31 cellular contexts compared by ENCODE assay signal in genomic region chr10:1372212-1372611, GRCh38.
DNase-seq lines count a peak whose midpoint lies in the region; ATAC-seq, FAIRE-seq and TF ChIP-seq lines count a peak whose summit lies in the region.
"Had no signal": no experiment of that assay in that cellular context is flagged by ENCODE, and none has a peak within 500 bp of the region (broad histone marks: within the 10 kb centered on the region; RNA-seq: fewer than 3 reads in every experiment).

No MANE protein-coding gene starts in this region.

- no peak for FAIRE-seq in pancreas (lab: Jason Lieb, UNC)
- FAIRE-seq: G401.6, GM12891 had no signal

- peaks cover 6% of the 10 kb centered on the region for H3K36me3 Mint-ChIP-seq in Caco-2 (ENCODE audit: insufficient read depth, unreplicated experiment)
- no peaks in the 10 kb centered on the region for H3K36me3 Mint-ChIP-seq in nephron progenitor cell (ENCODE audit: low read depth)
- no peaks in the 10 kb centered on the region for H3K36me3 Mint-ChIP-seq in CD8-positive, alpha-beta memory T cell
- H3K36me3 Mint-ChIP-seq: activated CD4-positive, alpha-beta memory T cell treated with anti-CD3 and anti-CD28 coated beads for 36 hours; activated naive CD8-positive, alpha-beta T cell treated with anti-CD3 and anti-CD28 coated beads for 36 hours; CD4-positive, CD25-positive, alpha-beta regulatory T cell; stimulated activated naive B cell treated with anti-CD40 and anti-IgM and Interleukin-4, amounts not matched to agents 10 μg/mL and 1 μg/mL and 100 μg/mL, for 72 hours had no signal

- DNase-seq in Caco-2 (no peak), H7 (peak; percentile 39), OCI-LY7 (ENCODE audit: low spot score) (peak; percentile 29), iPS-NIHi7 (ENCODE audit: extremely low spot score) (peak; percentile 5), nephron progenitor cell (no peak), NCI-H1105 treated with DMSO at 0.1 percent for 48 hours (lab: John Stamatoyannopoulos, UW) (no peak), pancreas (no peak)
- no peak for DNase-seq in CD8-positive, alpha-beta memory T cell
- DNase-seq: activated CD4-positive, alpha-beta memory T cell treated with anti-CD3 and anti-CD28 coated beads for 36 hours; activated CD4-positive, CD25-positive, alpha-beta regulatory T cell; activated naive CD8-positive, alpha-beta T cell treated with anti-CD3 and anti-CD28 coated beads for 36 hours; caudate nucleus; CD4-positive, CD25-positive, alpha-beta regulatory T cell; dermis blood vessel endothelial cell; DMS 273 treated with DMSO at 0.1 percent for 48 hours; glutamatergic neuron; HCEC 1CT; kidney glomerular epithelial cell; NCI-H1105; NCI-H2029; NCI-H226; NCI-H82; occipital lobe; OCI-M1; retina; stimulated activated naive B cell treated with anti-CD40 and anti-IgM and Interleukin-4, amounts not matched to agents 10 μg/mL and 1 μg/mL and 100 μg/mL, for 72 hours had no signal

- H3K9me3 ChIP-seq in Caco-2 = no peaks in the 10 kb centered on the region
- no peaks in the 10 kb centered on the region for H3K9me3 ChIP-seq in OCI-LY7 (ENCODE audit: low read length)
- H3K9me3 ChIP-seq in pancreas = no peaks in the 10 kb centered on the region
- no peaks in the 10 kb centered on the region for H3K9me3 ChIP-seq in CD8-positive, alpha-beta memory T cell (ENCODE audit: low read length)
- H3K9me3 ChIP-seq: ascending aorta, thoracic aorta had no signal

- H3K27me3 Mint-ChIP-seq in Caco-2 (ENCODE audit: insufficient read depth, unreplicated experiment) = peaks cover 4% of the 10 kb centered on the region
- H3K27me3 Mint-ChIP-seq in nephron progenitor cell (ENCODE audit: low read depth, poor library complexity) = peaks cover 9% of the 10 kb centered on the region
- H3K27me3 Mint-ChIP-seq in CD8-positive, alpha-beta memory T cell = peaks cover 13 to 25% of the 10 kb centered on the region in 2 donors

- 47 to 70% methylated on average over 4 of the region's 4 CpGs for WGBS in pancreas, 2 donors

- H3K4me1 ChIP-seq in Caco-2 (no peaks in the 10 kb centered on the region), OCI-LY7 (ENCODE audit: insufficient read depth, low read length, poor library complexity, severe bottlenecking) (no peaks in the 10 kb centered on the region), pancreas (no peaks in the 10 kb centered on the region)
- no peaks in the 10 kb centered on the region for H3K4me1 ChIP-seq in CD8-positive, alpha-beta memory T cell (ENCODE audit: insufficient read depth, low read length)
- H3K4me1 ChIP-seq: ascending aorta had no signal

- H3K9me2 ChIP-seq in OCI-LY7 (ENCODE audit: insufficient read depth, low read length) = no peaks in the 10 kb centered on the region

- no peak overlapping the region for H3K27ac Mint-ChIP-seq in Caco-2 (ENCODE audit: unreplicated experiment)
- H3K27ac Mint-ChIP-seq in nephron progenitor cell = no peak overlapping the region
- H3K27ac Mint-ChIP-seq in CD8-positive, alpha-beta memory T cell = no peak overlapping the region
- H3K27ac Mint-ChIP-seq: activated CD4-positive, alpha-beta memory T cell treated with anti-CD3 and anti-CD28 coated beads for 36 hours; activated naive CD8-positive, alpha-beta T cell treated with anti-CD3 and anti-CD28 coated beads for 36 hours; stimulated activated naive B cell treated with anti-CD40 and anti-IgM and Interleukin-4, amounts not matched to agents 10 μg/mL and 1 μg/mL and 100 μg/mL, for 72 hours had no signal

- TF ChIP-seq CTCF in Caco-2 (IDR thresholded peaks at IDR 0.05; ENCODE audit: insufficient read depth in 1 of 2, low read depth in 1 of 2, low read length in 1 of 2, severe bottlenecking in 1 of 2, unreplicated experiment in 1 of 2) (peak; percentile 22 to 29), OCI-LY7 (conservative IDR thresholded peaks at IDR 0.05; ENCODE audit: low read length) (peak; percentile 66), nephron progenitor cell (IDR thresholded peaks at IDR 0.05) (no peak), pancreas (IDR thresholded peaks at IDR 0.05) (no peak)

- H3K4me1 Mint-ChIP-seq in Caco-2 (ENCODE audit: low read depth, unreplicated experiment) (peaks cover under 1% of the 10 kb centered on the region), nephron progenitor cell (peaks cover 21% of the 10 kb centered on the region)
- H3K4me1 Mint-ChIP-seq in CD8-positive, alpha-beta memory T cell = no peaks in the 10 kb centered on the region
- H3K4me1 Mint-ChIP-seq: activated naive CD8-positive, alpha-beta T cell treated with anti-CD3 and anti-CD28 coated beads for 36 hours had no signal

- ATAC-seq in pancreas = no peak
- ATAC-seq: Right ventricle myocardium inferior; stimulated activated naive B cell treated with anti-CD40 and anti-IgM and Interleukin-4, amounts not matched to agents 10 μg/mL and 1 μg/mL and 100 μg/mL, for 72 hours had no signal

- CTCF ChIA-PET in Caco-2 (lab: Charles Lee) = no interaction called here
- CTCF ChIA-PET in OCI-LY7 (lab: Charles Lee; ENCODE audit: unreplicated experiment) = no interaction called here
- CTCF ChIA-PET in CD8-positive, alpha-beta memory T cell (lab: Charles Lee) = no interaction called here

- H3K79me2 ChIP-seq in OCI-LY7 (ENCODE audit: insufficient read depth, low read depth, low read length) = no peaks in the 10 kb centered on the region

- H3K27me3 ChIP-seq in Caco-2 (replicated peaks; ENCODE audit: control insufficient read depth, insufficient read depth, low read length) (no peaks in the 10 kb centered on the region), H7 (ENCODE audit: control insufficient read depth, insufficient read depth, low read length) (no peaks in the 10 kb centered on the region), pancreas (no peaks in the 10 kb centered on the region)
- peaks cover 3% of the 10 kb centered on the region for H3K27me3 ChIP-seq in CD8-positive, alpha-beta memory T cell (ENCODE audit: insufficient read depth, low read length, poor library complexity, severe bottlenecking)
- H3K27me3 ChIP-seq: ascending aorta had no signal

- POLR2A ChIA-PET in Caco-2 (lab: Charles Lee) = no interaction called here
- POLR2A ChIA-PET in OCI-LY7 (lab: Charles Lee) = interaction anchor here (0.6 kb wide), 1 partner anchor 300 kb away, joined by 3 read pairs; no protein-coding TSS in a partner anchor
- POLR2A ChIA-PET in CD8-positive, alpha-beta memory T cell (lab: Charles Lee) = no interaction called here

- intact Hi-C loops in Caco-2 (cut with micrococcal nuclease; ENCODE audit: unreplicated experiment) (loop anchor here (5.0 kb wide), 1 partner anchor 70 kb away; no protein-coding TSS in a partner anchor), OCI-LY7 (cut with micrococcal nuclease; ENCODE audit: unreplicated experiment) (no loop called here), pancreas (cut with DNase I) (no loop called here)

- no peaks in the 10 kb centered on the region for H4K20me1 ChIP-seq in OCI-LY7 (ENCODE audit: insufficient read depth, low read length)

- no TSS peak for BruUV-seq in Caco-2 (replicated peaks; lab: Mats Ljungman, UMichigan)
- no TSS peak for BruUV-seq in OCI-LY7 (replicated peaks; lab: Mats Ljungman, UMichigan)

- H3K27ac ChIP-seq in OCI-LY7 (ENCODE audit: low read depth, low read length, poor library complexity, severe bottlenecking) = no peak overlapping the region
- no peak overlapping the region for H3K27ac ChIP-seq in pancreas
- H3K27ac ChIP-seq in CD8-positive, alpha-beta memory T cell (ENCODE audit: low read depth, low read length) = no peak overlapping the region
- H3K27ac ChIP-seq: ascending aorta, thoracic aorta had no signal

- no peak overlapping the region for H3K4me3 Mint-ChIP-seq in Caco-2 (ENCODE audit: unreplicated experiment)
- no peak overlapping the region for H3K4me3 Mint-ChIP-seq in nephron progenitor cell
- H3K4me3 Mint-ChIP-seq in CD8-positive, alpha-beta memory T cell = no peak overlapping the region
- H3K4me3 Mint-ChIP-seq: activated CD4-positive, alpha-beta memory T cell treated with anti-CD3 and anti-CD28 coated beads for 36 hours; activated naive CD8-positive, alpha-beta T cell treated with anti-CD3 and anti-CD28 coated beads for 36 hours; CD4-positive, CD25-positive, alpha-beta regulatory T cell; stimulated activated naive B cell treated with anti-CD40 and anti-IgM and Interleukin-4, amounts not matched to agents 10 μg/mL and 1 μg/mL and 100 μg/mL, for 72 hours had no signal

- H3K9me3 Mint-ChIP-seq in Caco-2 (ENCODE audit: unreplicated experiment) (peaks cover 9% of the 10 kb centered on the region), nephron progenitor cell (no peaks in the 10 kb centered on the region)
- H3K9me3 Mint-ChIP-seq in CD8-positive, alpha-beta memory T cell = peaks cover 0 to 2% (median 0%) of the 10 kb centered on the region in 5 donors
- H3K9me3 Mint-ChIP-seq: activated CD4-positive, alpha-beta memory T cell treated with anti-CD3 and anti-CD28 coated beads for 36 hours; CD4-positive, CD25-positive, alpha-beta regulatory T cell had no signal

- H2AFZ ChIP-seq in OCI-LY7 (ENCODE audit: low read length) = no peak overlapping the region

- no peak overlapping the region for H3K4me2 ChIP-seq in OCI-LY7 (ENCODE audit: low read length)

- H3K36me3 ChIP-seq in Caco-2 (ENCODE audit: control insufficient read depth, insufficient read depth, low read length) = no peaks in the 10 kb centered on the region
- H3K36me3 ChIP-seq in H7 (replicated peaks; ENCODE audit: control insufficient read depth, insufficient read depth, low read length) = no peaks in the 10 kb centered on the region
- H3K36me3 ChIP-seq in OCI-LY7 (ENCODE audit: insufficient read depth, low read length) = no peaks in the 10 kb centered on the region
- no peaks in the 10 kb centered on the region for H3K36me3 ChIP-seq in pancreas
- no peaks in the 10 kb centered on the region for H3K36me3 ChIP-seq in CD8-positive, alpha-beta memory T cell (ENCODE audit: insufficient read depth, low read length)
- H3K36me3 ChIP-seq: ascending aorta, thoracic aorta had no signal

- H3K4me3 ChIP-seq in Caco-2 (ENCODE audit: low read depth, low read length) (no peak overlapping the region), H7 (ENCODE audit: insufficient read depth, low read depth, low read length) (no peak overlapping the region), OCI-LY7 (ENCODE audit: low read depth, low read length, poor library complexity, severe bottlenecking) (no peak overlapping the region), pancreas (no peak overlapping the region)
- H3K4me3 ChIP-seq in CD8-positive, alpha-beta memory T cell (ENCODE audit: low read length) = no peak overlapping the region
- H3K4me3 ChIP-seq: ascending aorta, thoracic aorta had no signal

Comparison
In these comparisons a context has a peak if more than half of its experiments do, and no peak if none do; other contexts are left out.
1. DNase-seq: peak in H7 (single experiment), OCI-LY7 (single experiment) and iPS-NIHi7 (single experiment); none in Caco-2 (0 of 2), nephron progenitor cell (single experiment), NCI-H1105 treated with DMSO at 0.1 percent for 48 hours (single experiment), pancreas (0 of 6) and CD8-positive, alpha-beta memory T cell (0 of 5).
2. CTCF ChIP-seq: peak in Caco-2 (2 of 2) and OCI-LY7 (single experiment); none in nephron progenitor cell (single experiment) and pancreas (0 of 4).